In the genomic region with DNA sequence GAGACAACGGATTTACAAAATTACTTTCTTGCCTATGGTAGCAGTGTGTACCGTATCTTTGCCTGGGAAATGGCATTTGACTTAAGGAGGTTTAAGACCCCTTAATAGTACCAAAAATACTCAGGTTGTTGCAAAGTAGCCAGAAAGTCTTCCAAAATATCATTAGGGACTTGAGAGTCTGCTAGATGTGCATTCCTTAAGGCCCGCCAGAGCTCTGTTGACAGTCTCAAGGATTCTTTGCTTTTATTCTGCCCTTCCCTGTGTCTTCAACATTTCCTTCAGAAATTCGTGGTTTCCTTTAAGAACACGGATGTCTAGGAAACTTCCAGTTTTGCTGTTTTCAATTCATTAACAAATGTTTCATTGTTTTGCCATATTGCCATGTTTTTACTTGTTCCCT, we compare ENCODE assay signal across 22 cellular contexts. TPM values are rescaled to one million over a fixed set of nuclear protein-coding genes. Genes with fewer than 3 reads are reported as not detected.
"Had no signal": no experiment of that assay in that cellular context is flagged by ENCODE, and none has a peak within 500 bp of the region (broad histone marks: within the 10 kb centered on the region; RNA-seq: fewer than 3 reads in every experiment).

No MANE protein-coding gene starts in this region.

RNA-seq across cellular contexts. Expression of a gene that starts 24.4 kb away (rescaled TPM):
- total RNA-seq: activated B cell treated with CpG ODN at 0.5 μM for 24 hours; activated CD4-positive, alpha-beta memory T cell treated with anti-CD3 and anti-CD28 coated beads for 36 hours; activated CD4-positive, alpha-beta T cell treated with anti-CD3 and anti-CD28 coated beads, Interleukin-2, amount 10 ng/mL, durations not matched to agents 24 days and 14 days; activated CD8-positive, alpha-beta memory T cell treated with anti-CD3 and anti-CD28 coated beads for 36 hours; activated CD8-positive, alpha-beta T cell treated with anti-CD3 and anti-CD28 coated beads for 36 hours; activated naive CD4-positive, alpha-beta T cell treated with anti-CD3 and anti-CD28 coated beads for 36 hours; activated naive CD4-positive, alpha-beta T cell treated with anti-CD3 and anti-CD28 coated beads, Interleukin-2, amount 50 U/mL, for 72 hours; activated naive CD8-positive, alpha-beta T cell treated with anti-CD3 and anti-CD28 coated beads for 36 hours; activated T-cell treated with anti-CD3 and anti-CD28 coated beads, Interleukin-2, amount 50 U/mL, for 4 hours; activated T-cell treated with anti-CD3 and anti-CD28 coated beads, Interleukin-2, amount 50 U/mL, for 72 hours; activated T-helper 1 cell treated with anti-CD3 and anti-CD28 coated beads, Interleukin-12 subunit alpha, Interleukin-12 subunit beta, Interleukin-2, Interleukin-4 antibody, amounts not matched to agents 30 ng/mL and 10 ng/mL and 1 ng/mL, durations not matched to agents 14 hours and 24 hours and 36 hours; activated T-helper 17 cell treated with anti-CD3 and anti-CD28 coated beads, Interleukin-2, amount 50 U/mL, for 72 hours; aorta; astrocyte; body of pancreas; breast epithelium; cardiac septum; cerebellum; T-cell; T-helper 1 cell treated with Interleukin-12 subunit alpha and Interleukin-12 subunit beta and Interleukin-4 antibody, amounts not matched to agents 30 ng/mL and 1 ng/mL, for 36 hours; T-helper 17 cell; T-helper 2 cell treated with Interferon-gamma antibody and Interleukin-4, amounts not matched to agents 100 ng/mL and 5 ng/mL, for 36 hours had no signal
- polyA plus RNA-seq: aorta had no signal

RNA-seq across cellular contexts. Expression of a gene that starts 31.3 kb away (rescaled TPM):
- total RNA-seq: activated B cell treated with CpG ODN at 0.5 μM for 24 hours; activated CD4-positive, alpha-beta memory T cell treated with anti-CD3 and anti-CD28 coated beads for 36 hours; activated CD8-positive, alpha-beta memory T cell treated with anti-CD3 and anti-CD28 coated beads for 36 hours; activated CD8-positive, alpha-beta T cell treated with anti-CD3 and anti-CD28 coated beads for 36 hours; activated naive CD4-positive, alpha-beta T cell treated with anti-CD3 and anti-CD28 coated beads for 36 hours; activated naive CD4-positive, alpha-beta T cell treated with anti-CD3 and anti-CD28 coated beads, Interleukin-2, amount 50 U/mL, for 72 hours; activated naive CD8-positive, alpha-beta T cell treated with anti-CD3 and anti-CD28 coated beads for 36 hours; activated T-cell treated with anti-CD3 and anti-CD28 coated beads, Interleukin-2, amount 50 U/mL, for 4 hours; activated T-cell treated with anti-CD3 and anti-CD28 coated beads, Interleukin-2, amount 50 U/mL, for 72 hours; activated T-helper 1 cell treated with anti-CD3 and anti-CD28 coated beads, Interleukin-12 subunit alpha, Interleukin-12 subunit beta, Interleukin-2, Interleukin-4 antibody, amounts not matched to agents 30 ng/mL and 10 ng/mL and 1 ng/mL, durations not matched to agents 14 hours and 24 hours and 36 hours; activated T-helper 17 cell treated with anti-CD3 and anti-CD28 coated beads, Interleukin-2, amount 50 U/mL, for 72 hours; aorta; astrocyte; body of pancreas; breast epithelium; cardiac septum; cerebellum; T-cell; T-helper 1 cell treated with Interleukin-12 subunit alpha and Interleukin-12 subunit beta and Interleukin-4 antibody, amounts not matched to agents 30 ng/mL and 1 ng/mL, for 36 hours; T-helper 17 cell; T-helper 2 cell treated with Interferon-gamma antibody and Interleukin-4, amounts not matched to agents 100 ng/mL and 5 ng/mL, for 36 hours had no signal
- polyA plus RNA-seq: aorta had no signal
